ENCODE assay signal across 28 cellular contexts in the genomic region with DNA sequence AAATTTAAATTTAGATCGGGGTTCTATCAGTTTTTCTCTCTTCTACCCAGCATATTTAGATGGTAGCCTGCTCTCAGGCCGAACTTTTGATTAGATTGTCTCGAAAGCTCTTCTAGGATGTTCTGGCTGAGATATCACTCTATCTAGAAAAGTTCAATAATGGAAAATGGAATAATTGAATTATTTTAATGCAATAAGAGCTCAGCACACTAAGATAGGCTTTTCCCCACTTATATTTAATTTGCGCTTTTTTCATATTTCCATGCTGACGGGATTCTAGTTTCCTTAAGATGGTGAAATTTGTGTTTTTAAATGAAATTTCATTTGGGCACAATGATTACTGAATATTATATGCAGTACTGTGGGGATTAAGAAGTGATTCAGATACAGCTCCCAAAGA.
"Had no signal": no experiment of that assay in that cellular context is flagged by ENCODE, and none has a peak within 500 bp of the region (broad histone marks: within the 10 kb centered on the region; RNA-seq: fewer than 3 reads in every experiment).

No MANE protein-coding gene starts in this region.

- ATAC-seq: effector memory CD8-positive, alpha-beta T cell; esophagus mucosa; foreskin keratinocyte; gastrocnemius medialis; gastroesophageal sphincter; heart left ventricle; heart right ventricle had no signal

- H3K36me3 ChIP-seq: colonic mucosa, esophagus muscularis mucosa, esophagus squamous epithelium, gastrocnemius medialis, gastroesophageal sphincter, heart left ventricle, heart right ventricle had no signal

- H3K4me1 ChIP-seq: colonic mucosa, esophagus muscularis mucosa, esophagus squamous epithelium, foreskin keratinocyte, gastrocnemius medialis, gastroesophageal sphincter, heart left ventricle, heart right ventricle had no signal

- H3K4me3 ChIP-seq: colonic mucosa, coronary artery, dorsolateral prefrontal cortex, esophagus muscularis mucosa, esophagus squamous epithelium, gastrocnemius medialis, gastroesophageal sphincter, heart left ventricle, heart right ventricle, hepatocyte had no signal

- H3K27ac ChIP-seq: colonic mucosa, coronary artery, dorsolateral prefrontal cortex, epithelial cell of prostate, esophagus muscularis mucosa, esophagus squamous epithelium, foreskin keratinocyte, gastrocnemius medialis, gastroesophageal sphincter, heart left ventricle, heart right ventricle, hepatocyte had no signal

- H3K9me3 ChIP-seq: colonic mucosa, esophagus muscularis mucosa, esophagus squamous epithelium, gastrocnemius medialis, gastroesophageal sphincter, heart left ventricle, heart right ventricle had no signal

- DNase-seq: colonic mucosa; cortex of kidney; dermis blood vessel endothelial cell; dorsolateral prefrontal cortex; effector CD4-positive, alpha-beta T cell; effector CD8-positive, alpha-beta T cell; effector memory CD4-positive, alpha-beta T cell; effector memory CD8-positive, alpha-beta T cell; endodermal cell; erythroblast; esophagus squamous epithelium; foreskin keratinocyte; foreskin melanocyte; gastrocnemius medialis; glutamatergic neuron; head of caudate nucleus; heart left ventricle; heart right ventricle had no signal

- H2AFZ ChIP-seq: hepatocyte had no signal

- H3K4me2 ChIP-seq: hepatocyte had no signal

- H3K27me3 ChIP-seq: colonic mucosa, dorsolateral prefrontal cortex, esophagus muscularis mucosa, esophagus squamous epithelium, foreskin keratinocyte, gastrocnemius medialis, gastroesophageal sphincter, heart left ventricle, heart right ventricle, hepatocyte had no signal

- H3K79me2 ChIP-seq: hepatocyte had no signal

- FAIRE-seq: colon, endometrium, endothelial cell of umbilical vein, frontal cortex had no signal
